ENCODE assay signal across 20 cellular contexts in genomic region chr6:136253734-136254133, GRCh38. TPM values are rescaled to one million over a fixed set of nuclear protein-coding genes. Genes with fewer than 3 reads are reported as not detected.
A peak's percentile ranks its signal among the peaks of the same experiment; 100 is the strongest.
DNase-seq lines count a peak whose midpoint lies in the region; ATAC-seq, FAIRE-seq and TF ChIP-seq lines count a peak whose summit lies in the region.
"Had no signal": no experiment of that assay in that cellular context is flagged by ENCODE, and none has a peak within 500 bp of the region (broad histone marks: within the 10 kb centered on the region; RNA-seq: fewer than 3 reads in every experiment).

No MANE protein-coding gene starts in this region.

- TF ChIP-seq CTCF in HepG2 (CRISPR knock-in tag; IDR thresholded peaks at IDR 0.05) (no peak), right lobe of liver (IDR thresholded peaks at IDR 0.05) (no peak), HCT116 (IDR thresholded peaks at IDR 0.05 in 2 of 3, conservative IDR thresholded peaks at IDR 0.05 in 1 of 3; ENCODE audit: borderline replicate concordance in 1 of 3, insufficient read depth in 1 of 3, low read depth in 2 of 3, low read length in 2 of 3) (no peak)

- no peaks in the 10 kb centered on the region; the same call in 1 of the 2 replicates for H4K20me1 ChIP-seq in HepG2 (ENCODE audit: insufficient read depth, low read length)
- H4K20me1 ChIP-seq in HCT116 (ENCODE audit: insufficient read depth): peaks cover 16% of the 10 kb centered on the region; the same call in 1 of the 2 replicates

- H3K79me2 ChIP-seq in HepG2 (ENCODE audit: insufficient read depth, low read length): peaks cover 4% of the 10 kb centered on the region
- peaks cover 25% of the 10 kb centered on the region for H3K79me2 ChIP-seq in HCT116 (ENCODE audit: insufficient read depth, low read length)

- RAD21 ChIA-PET in HCT116 (lab: Charles Lee; ENCODE audit: low non-redundant PET in 1 of 2, low total read pairs in 2 of 2, uncharacterized antibody in 2 of 2, unreplicated experiment in 2 of 2): no interaction called here

- H3K4me1 ChIP-seq in HepG2 (ENCODE audit: insufficient read depth, low read length) (peaks cover 16% of the 10 kb centered on the region), right lobe of liver (peaks cover 0 to 11% (median 0%) of the 10 kb centered on the region in 4 donors), HCT116 (ENCODE audit: control insufficient read depth in 1 of 2, insufficient read depth in 2 of 2, low read length in 2 of 2) (peaks cover 3 to 14% of the 10 kb centered on the region in 2 experiments)

- H3K36me3 Mint-ChIP-seq in T-helper 17 cell (ENCODE audit: low read depth): peaks cover 4% of the 10 kb centered on the region

- TF ChIP-seq POLR2A in HepG2 (IDR thresholded peaks at IDR 0.05; ENCODE audit: insufficient read depth in 1 of 2, low read depth in 2 of 2, low read length in 2 of 2): no peak
- TF ChIP-seq POLR2A in right lobe of liver (IDR thresholded peaks at IDR 0.05): no peak
- TF ChIP-seq POLR2A in HCT116 (IDR thresholded peaks at IDR 0.05; ENCODE audit: borderline replicate concordance, extremely low read depth, insufficient read depth, insufficient read length): no peak

- no peak for TF ChIP-seq RAD21 in HepG2 (CRISPR knock-in tag; IDR thresholded peaks at IDR 0.05)
- TF ChIP-seq RAD21 in HCT116 (IDR thresholded peaks at IDR 0.05; ENCODE audit: low read depth): no peak

- no peaks in the 10 kb centered on the region for H3K9me2 ChIP-seq in HCT116 (ENCODE audit: insufficient read depth)

- in situ Hi-C loops in HepG2 (cut with HindIII; ENCODE audit: extremely low pct_ligation_motif_present, low pct_unique_long_range_greater_than_20kb): loop anchor here (5.0 kb wide), 1 partner anchor 34 kb away; the partner anchor contains the start of gene BCLAF1

- no peak overlapping the region for H3K27ac ChIP-seq in HepG2 (ENCODE audit: extremely low read length, insufficient read depth, low read length)
- no peak overlapping the region for H3K27ac ChIP-seq in right lobe of liver
- no peak overlapping the region for H3K27ac ChIP-seq in HCT116 (ENCODE audit: low read depth, low read length)
- H3K27ac ChIP-seq: KMS-11 had no signal

- H3K4me3 Mint-ChIP-seq in T-helper 17 cell: peak overlapping the region; percentile 62
- H3K4me3 Mint-ChIP-seq: B cell had no signal

- H2AFZ ChIP-seq in HepG2 (ENCODE audit: low read length): no peak overlapping the region
- H2AFZ ChIP-seq in HCT116 (ENCODE audit: low read depth, low read length, poor library complexity, severe bottlenecking): no peak overlapping the region

- no peaks in the 10 kb centered on the region for H3K27me3 Mint-ChIP-seq in T-helper 17 cell
- H3K27me3 Mint-ChIP-seq: B cell; CD4-positive, alpha-beta memory T cell had no signal

- H3K27me3 ChIP-seq in HepG2 (ENCODE audit: control insufficient read depth in 1 of 2, insufficient read depth in 2 of 2, low read length in 2 of 2) (no peaks in the 10 kb centered on the region; a peak in 1 of 5 replicates), right lobe of liver (no peaks in the 10 kb centered on the region), HCT116 (ENCODE audit: insufficient read depth, low read length) (no peaks in the 10 kb centered on the region)

- no TSS peak for BruUV-seq in HepG2 (replicated peaks; lab: Mats Ljungman, UMichigan)
- BruUV-seq in HCT116 (replicated peaks; lab: Mats Ljungman, UMichigan): no TSS peak

- peaks cover 40% of the 10 kb centered on the region for H3K4me1 Mint-ChIP-seq in T-helper 17 cell

- TF ChIP-seq EP300 in HepG2 (IDR thresholded peaks at IDR 0.05; ENCODE audit: low read depth in 2 of 2, low read length in 2 of 2) (no peak), HepG2 (CRISPR knock-in tag; IDR thresholded peaks at IDR 0.05; ENCODE audit: borderline replicate concordance) (no peak)

- intact Hi-C loops in HepG2 (cut with micrococcal nuclease; ENCODE audit: unreplicated experiment): loop anchor here (2.0 kb wide), 1 partner anchor 23 kb away; no protein-coding TSS in a partner anchor
- intact Hi-C loops in right lobe of liver (cut with DNase I): no loop called here
- intact Hi-C loops in HCT116 (cut with micrococcal nuclease): no loop called here

- H3K9ac ChIP-seq in HepG2 (ENCODE audit: insufficient read depth, low read depth, low read length): no peak overlapping the region
- no peak overlapping the region for H3K9ac ChIP-seq in HCT116 (ENCODE audit: low read length)
- H3K9ac ChIP-seq: KMS-11 had no signal

- 95% methylated on average over 6 of the region's 6 CpGs for WGBS in HepG2 (ENCODE audit: low lambda C conversion rate)
- 79% methylated on average over 6 of the region's 6 CpGs for WGBS in right lobe of liver (ENCODE audit: insufficient coverage, low coverage, low lambda C conversion rate, missing lambda C conversion rate)

- CTCF ChIA-PET in HepG2 (lab: Yijun Ruan, JAX; ENCODE audit: low intra/inter-chr PET ratio, low total read pairs): no interaction called here
- CTCF ChIA-PET in HCT116 (lab: Charles Lee): no interaction called here

- H3K36me3 ChIP-seq in HepG2 (replicated peaks in 1 of 2; ENCODE audit: control insufficient read depth in 1 of 2, insufficient read depth in 2 of 2, low read length in 2 of 2): peaks cover 0 to 9% of the 10 kb centered on the region in 2 experiments; a peak in 3 of 5 replicates
- H3K36me3 ChIP-seq in right lobe of liver: peaks cover 0 to 18% (median 6%) of the 10 kb centered on the region in 4 donors
- H3K36me3 ChIP-seq in HCT116 (ENCODE audit: control insufficient read depth in 1 of 2, insufficient read depth in 2 of 2, low read length in 2 of 2): peaks cover 17 to 18% of the 10 kb centered on the region in 2 experiments; a peak in 3 of 4 replicates

- FAIRE-seq in HepG2 (lab: Jason Lieb, UNC): no peak
- FAIRE-seq: A204.1, G401.6, GM12892, GM19239, H54 had no signal

- no peak for DNase-seq in HepG2 (ENCODE audit: low spot score)
- DNase-seq in right lobe of liver: no peak
- no peak for DNase-seq in HCT116 (ENCODE audit: low read depth, low spot score)
- DNase-seq in T-helper 17 cell: no peak
- DNase-seq in ureter (ENCODE audit: low spot score): no peak
- DNase-seq: C1 segment of cervical spinal cord; CD4-positive, alpha-beta memory T cell; DMS153; DMS79 treated with DMSO at 0.1 percent for 48 hours; EL; IMR-90 had no signal

- H3K4me2 ChIP-seq in HepG2 (ENCODE audit: low read depth, low read length): no peak overlapping the region
- H3K4me2 ChIP-seq in HCT116 (ENCODE audit: low read length): no peak overlapping the region
- H3K4me2 ChIP-seq: KMS-11 had no signal

- no peak overlapping the region for H3K4me3 ChIP-seq in HepG2 (replicated peaks in 1 of 3; ENCODE audit: insufficient read depth in 1 of 3, low read depth in 2 of 3, low read length in 3 of 3)
- no peak overlapping the region for H3K4me3 ChIP-seq in right lobe of liver
- H3K4me3 ChIP-seq in HCT116 (replicated peaks in 1 of 2; ENCODE audit: low read depth in 1 of 2, low read length in 2 of 2): no peak overlapping the region

- no peak for ATAC-seq in HepG2
- ATAC-seq in right lobe of liver: no peak
- no peak for ATAC-seq in HCT116
- no peak for ATAC-seq in T-helper 17 cell
- ATAC-seq in GM21423 (IDR thresholded peaks at IDR 0.05; ENCODE audit: unreplicated experiment): no peak
- ATAC-seq in GM21526 (IDR thresholded peaks at IDR 0.05; ENCODE audit: low FRiP score, unreplicated experiment): no peak

- peak overlapping the region; percentile 96 for H3K27ac Mint-ChIP-seq in T-helper 17 cell
- H3K27ac Mint-ChIP-seq: B cell had no signal

- no peaks in the 10 kb centered on the region for H3K9me3 ChIP-seq in HepG2 (ENCODE audit: low read length)
- H3K9me3 ChIP-seq in right lobe of liver: no peaks in the 10 kb centered on the region
- H3K9me3 ChIP-seq in HCT116 (ENCODE audit: control insufficient read depth in 1 of 2, insufficient read depth in 1 of 2, low read depth in 1 of 2, low read length in 2 of 2): no peaks in the 10 kb centered on the region
- H3K9me3 ChIP-seq in T-helper 17 cell (ENCODE audit: control insufficient read depth, low read length, poor library complexity, severe bottlenecking): no peaks in the 10 kb centered on the region

- POLR2A ChIA-PET in HepG2 (lab: Yijun Ruan, JAX): interaction anchor here (0.7 to 2.2 kb wide), 3 partner anchors 23 to 36 kb away, joined by 3 to 16 read pairs (median 4); partner anchors contain the start of gene BCLAF1
- POLR2A ChIA-PET in HCT116 (lab: Charles Lee): interaction anchor here (4.6 kb wide), 1 partner anchor 35 kb away, joined by 31 read pairs; the partner anchor contains the start of gene BCLAF1

RNA-seq across cellular contexts. Expression of gene MTFR2, which starts 3.6 kb away (rescaled TPM):
- 10.7 and 12.5 TPM in 2 replicates for total RNA-seq in HepG2 (2016; rRNA removed; fragmentation: Illumina TruSeq; extraction: Trizol)
- 4.1 TPM in 2 replicates for total RNA-seq in HepG2 (2016; cell fraction: cytosol; rRNA removed; fragmentation: Illumina TruSeq; extraction: Trizol; ENCODE audit: low read depth)
- 9.5 and 12.3 TPM in 2 replicates for total RNA-seq in HepG2 (2016; cell fraction: insoluble cytoplasmic fraction; rRNA removed; fragmentation: Illumina TruSeq; extraction: Trizol)
- total RNA-seq in HepG2 (2016; cell fraction: membrane; rRNA removed; fragmentation: Illumina TruSeq; extraction: Trizol): 6.1 and 7.8 TPM in 2 replicates
- 10.1 and 10.9 TPM in 2 replicates for total RNA-seq in HepG2 (2016; cell fraction: nucleus; rRNA removed; fragmentation: Illumina TruSeq; extraction: Trizol)
- 5.1 and 6.7 TPM in 2 replicates for polyA plus RNA-seq in HepG2 (2011; rRNA removed)
- 3.7 and 5.7 TPM in 2 replicates for polyA plus RNA-seq in HepG2 (2011; cell fraction: cytosol; rRNA removed)
- polyA plus RNA-seq in HepG2 (2011; cell fraction: nucleus; rRNA removed): 2.8 and 5.0 TPM in 2 replicates
- 2.0 and 4.5 TPM in 2 replicates for polyA plus RNA-seq in HepG2 (2012)
- 2.5 and 2.9 TPM in 2 replicates for polyA plus RNA-seq in HepG2 (2016; cell fraction: cytosol; fragmentation: Illumina TruSeq; extraction: Trizol; ENCODE audit: low read depth)
- 16.6 and 19.4 TPM in 2 replicates for polyA plus RNA-seq in HepG2 (2016; cell fraction: insoluble cytoplasmic fraction; fragmentation: Illumina TruSeq; extraction: Trizol; ENCODE audit: low read depth)
- 3.7 and 4.4 TPM in 2 replicates for polyA plus RNA-seq in HepG2 (2016; cell fraction: membrane; fragmentation: Illumina TruSeq; extraction: Trizol; ENCODE audit: low read depth)
- polyA plus RNA-seq in HepG2 (2016; cell fraction: nucleus; fragmentation: Illumina TruSeq; extraction: Trizol; ENCODE audit: insufficient read depth, low read depth): 14.9 and 16.4 TPM in 2 replicates
- 4.5 and 22.8 TPM in 2 replicates for polyA minus RNA-seq in HepG2 (2011; rRNA and poly(A)+ RNA removed; ENCODE audit: low replicate concordance)
- polyA minus RNA-seq in HepG2 (2011; cell fraction: cytosol; rRNA and poly(A)+ RNA removed): 1.5 and 2.5 TPM in 2 replicates
- polyA minus RNA-seq in HepG2 (2011; cell fraction: nucleus; rRNA and poly(A)+ RNA removed): 8.3 and 13.4 TPM in 2 replicates
- total RNA-seq in right lobe of liver: under 1 TPM in 4 of 6 experiments, not detected in 2; 0.12 to 0.68 (median 0.45) TPM
- total RNA-seq in HCT116 (2021; ENCODE audit: unreplicated experiment): 13.2 TPM
- polyA plus RNA-seq in HCT116 (2012): 6.9 and 8.9 TPM in 2 replicates
- total RNA-seq in T-helper 17 cell: 1 to 10 TPM; 2.9 to 4.5 TPM
- total RNA-seq in ureter: 0.75 TPM

RNA-seq across cellular contexts. Expression of gene BCLAF1, which starts 35.9 kb away (rescaled TPM):
- total RNA-seq in HepG2 (2016; rRNA removed; fragmentation: Illumina TruSeq; extraction: Trizol) (292 and 439 TPM in 2 replicates), right lobe of liver (10 to 100 TPM; 30.5 to 57.2 (median 40.6) TPM), HCT116 (2021; ENCODE audit: unreplicated experiment) (159 TPM), T-helper 17 cell (100 to 1,000 TPM; 492 to 543 TPM), ureter (200 TPM)
- 20.2 and 21.8 TPM in 2 replicates for total RNA-seq in HepG2 (2016; cell fraction: cytosol; rRNA removed; fragmentation: Illumina TruSeq; extraction: Trizol; ENCODE audit: low read depth)
- total RNA-seq in HepG2 (2016; cell fraction: insoluble cytoplasmic fraction; rRNA removed; fragmentation: Illumina TruSeq; extraction: Trizol): 277 and 462 TPM in 2 replicates
- total RNA-seq in HepG2 (2016; cell fraction: membrane; rRNA removed; fragmentation: Illumina TruSeq; extraction: Trizol): 30.3 and 37.3 TPM in 2 replicates
- total RNA-seq in HepG2 (2016; cell fraction: nucleus; rRNA removed; fragmentation: Illumina TruSeq; extraction: Trizol): 318 and 332 TPM in 2 replicates
- polyA plus RNA-seq in HepG2 (2011; rRNA removed): 40.4 and 55.3 TPM in 2 replicates
- polyA plus RNA-seq in HepG2 (2011; cell fraction: cytosol; rRNA removed): 15.1 and 21.6 TPM in 2 replicates
- 55.9 and 61.4 TPM in 2 replicates for polyA plus RNA-seq in HepG2 (2011; cell fraction: nucleus; rRNA removed)
- polyA plus RNA-seq in HepG2 (2012): 46.3 and 82.3 TPM in 2 replicates
- polyA plus RNA-seq in HepG2 (2016; cell fraction: cytosol; fragmentation: Illumina TruSeq; extraction: Trizol; ENCODE audit: low read depth): 3.5 and 3.6 TPM in 2 replicates
- polyA plus RNA-seq in HepG2 (2016; cell fraction: insoluble cytoplasmic fraction; fragmentation: Illumina TruSeq; extraction: Trizol; ENCODE audit: low read depth): 251 and 266 TPM in 2 replicates
- polyA plus RNA-seq in HepG2 (2016; cell fraction: membrane; fragmentation: Illumina TruSeq; extraction: Trizol; ENCODE audit: low read depth): 7.1 and 11.2 TPM in 2 replicates
- polyA plus RNA-seq in HepG2 (2016; cell fraction: nucleus; fragmentation: Illumina TruSeq; extraction: Trizol; ENCODE audit: insufficient read depth, low read depth): 153 and 159 TPM in 2 replicates
- polyA minus RNA-seq in HepG2 (2011; rRNA and poly(A)+ RNA removed; ENCODE audit: low replicate concordance): 71.2 and 104 TPM in 2 replicates
- polyA minus RNA-seq in HepG2 (2011; cell fraction: cytosol; rRNA and poly(A)+ RNA removed): 64.1 and 70.1 TPM in 2 replicates
- polyA minus RNA-seq in HepG2 (2011; cell fraction: nucleus; rRNA and poly(A)+ RNA removed): 566 and 662 TPM in 2 replicates
- polyA plus RNA-seq in HCT116 (2012): 47.4 and 61.7 TPM in 2 replicates

Comparison
In these comparisons a context has a peak if more than half of its experiments do, and no peak if none do; other contexts are left out.
1. Of the 20 proteins assayed by ChIP-seq in both HepG2 and HCT116: peak only in HepG2: none; only in HCT116: none; in both: POLR2AphosphoS5; in neither: 19.